Comparison of ENCODE assay signal across 16 cellular contexts in the genomic region with DNA sequence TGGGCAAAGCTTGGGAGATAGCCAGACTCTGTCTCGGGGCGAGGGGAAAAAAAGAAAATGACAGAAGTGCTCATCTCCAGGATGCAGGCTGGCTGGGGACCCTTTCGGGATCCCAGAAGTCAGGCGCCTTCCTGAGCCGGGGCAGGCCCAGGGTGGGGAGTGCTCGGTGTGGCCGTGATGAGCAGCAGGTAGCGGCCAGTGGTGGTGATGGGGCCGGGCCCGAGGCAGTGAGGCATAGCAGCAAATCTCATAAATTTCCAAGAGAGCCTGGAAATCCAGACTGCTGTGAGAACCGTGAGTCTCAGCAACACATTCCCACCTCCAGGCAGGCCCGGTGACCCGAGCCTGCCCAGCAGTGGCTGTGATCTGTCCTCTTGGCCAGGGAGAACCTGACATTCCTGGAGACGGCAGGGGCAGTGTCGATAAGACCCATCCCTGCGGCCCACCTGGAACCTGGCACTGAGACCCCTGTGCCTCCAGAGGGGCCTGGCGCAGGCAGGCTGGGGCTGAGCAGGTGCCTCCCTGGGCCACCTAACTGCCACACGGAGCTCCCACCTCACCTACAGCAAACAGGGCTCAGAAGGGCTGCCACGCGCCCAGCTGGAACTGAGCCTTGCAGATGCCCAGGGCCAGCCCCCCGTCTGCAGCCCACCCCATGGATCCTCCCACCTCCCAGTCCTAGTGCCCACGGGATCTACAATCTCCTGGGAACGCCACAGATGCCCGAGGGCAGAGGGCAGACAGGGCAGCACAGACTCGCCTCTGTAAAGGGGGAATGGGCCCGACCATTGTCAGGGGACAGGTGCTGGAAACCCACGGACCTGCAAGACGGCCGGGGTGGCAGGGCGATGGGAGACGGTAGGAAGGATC.
"Had no signal": no experiment of that assay in that cellular context is flagged by ENCODE, and none has a peak within 500 bp of the region (broad histone marks: within the 10 kb centered on the region; RNA-seq: fewer than 3 reads in every experiment).

No MANE protein-coding gene starts in this region.

- H3K4me1 ChIP-seq: right atrium auricular region had no signal

- H3K9me3 ChIP-seq: right atrium auricular region had no signal

- H3K4me2 ChIP-seq: hepatocyte, smooth muscle cell had no signal

- FAIRE-seq: colon, kidney had no signal

- H3K9me3 Mint-ChIP-seq: dendritic cell treated with granulocyte-macrophage colony-stimulating factor and Interleukin-4, amounts not matched to agents 40 ng/mL and 50 ng/mL, for 4 days; naive thymus-derived CD4-positive, alpha-beta T cell had no signal

- H2AFZ ChIP-seq: hepatocyte had no signal

- H3K27me3 Mint-ChIP-seq: dendritic cell treated with granulocyte-macrophage colony-stimulating factor and Interleukin-4, amounts not matched to agents 40 ng/mL and 50 ng/mL, for 4 days; naive thymus-derived CD4-positive, alpha-beta T cell had no signal

- H3K27ac ChIP-seq: hepatocyte, right atrium auricular region had no signal

- H3K4me3 ChIP-seq: hepatocyte, lung, right atrium auricular region, smooth muscle cell had no signal

- ATAC-seq: left cardiac atrium; left ventricle myocardium superior; naive thymus-derived CD4-positive, alpha-beta T cell had no signal

- H3K27me3 ChIP-seq: hepatocyte, right atrium auricular region had no signal

- DNase-seq: foreskin melanocyte; head of caudate nucleus; kidney; left cardiac atrium; left ventricle myocardium superior; mesendoderm; naive thymus-derived CD4-positive, alpha-beta T cell; stimulated activated CD4-positive, alpha-beta T cell treated with anti-CD3 and anti-CD28 coated beads, Interleukin-2, amount 100 ng/mL, for 48 hours; stimulated activated naive CD4-positive, alpha-beta T cell treated with Interleukin-2 at 50 U/mL for 16 hours; trophoblast cell had no signal

- H3K27ac Mint-ChIP-seq: dendritic cell treated with granulocyte-macrophage colony-stimulating factor and Interleukin-4, amounts not matched to agents 40 ng/mL and 50 ng/mL, for 4 days; naive thymus-derived CD4-positive, alpha-beta T cell had no signal

- H3K4me3 Mint-ChIP-seq: dendritic cell treated with granulocyte-macrophage colony-stimulating factor and Interleukin-4, amounts not matched to agents 40 ng/mL and 50 ng/mL, for 4 days had no signal
